In genomic region chr19:6260912-6261636, GRCh38 we compare ENCODE assay signal across 8 cellular contexts. TPM values are rescaled to one million over a fixed set of nuclear protein-coding genes. Genes with fewer than 3 reads are reported as not detected.
DNase-seq lines count a peak whose midpoint lies in the region; ATAC-seq and TF ChIP-seq lines count a peak whose summit lies in the region.

No MANE protein-coding gene starts in this region.

- H3K27me3 ChIP-seq in PC-9 (ENCODE audit: insufficient read depth, low read depth) = no peaks in the 10 kb centered on the region

- no peaks in the 10 kb centered on the region for H3K9me3 Mint-ChIP-seq in neural crest cell

- H3K36me3 ChIP-seq in PC-9 (ENCODE audit: low read depth) = no peaks in the 10 kb centered on the region

- POLR2A ChIA-PET in PC-9 (lab: Charles Lee; ENCODE audit: unreplicated experiment) = no interaction called here

- TF ChIP-seq CTCF in PC-9 (conservative IDR thresholded peaks at IDR 0.05) = peak; percentile 61
- TF ChIP-seq CTCF in choroid plexus epithelial cell (conservative IDR thresholded peaks at IDR 0.05; ENCODE audit: low read depth, low read length) = peak; percentile 76
- peak; percentile 61 for TF ChIP-seq CTCF in neural crest cell (conservative IDR thresholded peaks at IDR 0.05)

- no peak overlapping the region for H3K4me2 ChIP-seq in PC-9

- no peak overlapping the region for H3K27ac ChIP-seq in PC-9

- no peaks in the 10 kb centered on the region for H3F3A ChIP-seq in PC-9 (ENCODE audit: insufficient read depth, low read depth)

- BruUV-seq in PC-9 (replicated peaks; lab: Mats Ljungman, UMichigan) = no TSS peak

- CTCF ChIA-PET in PC-9 (lab: Charles Lee) = interaction anchor here (0.6 kb wide), 1 partner anchor 136 kb away, joined by 4 read pairs; no protein-coding TSS in a partner anchor

- H3K4me1 ChIP-seq in PC-9 (replicated peaks; ENCODE audit: insufficient read depth) = no peaks in the 10 kb centered on the region

- H3K36me3 Mint-ChIP-seq in neural crest cell (ENCODE audit: low read depth) = no peaks in the 10 kb centered on the region

- no peaks in the 10 kb centered on the region for H3K9me3 ChIP-seq in PC-9 (ENCODE audit: insufficient read depth, low read depth)

- no peaks in the 10 kb centered on the region for H4K20me1 ChIP-seq in PC-9 (ENCODE audit: insufficient read depth)

- intact Hi-C loops in PC-9 (cut with micrococcal nuclease; ENCODE audit: unreplicated experiment) = no loop called here

- H3K4me3 Mint-ChIP-seq in neural crest cell = no peak overlapping the region

- no peaks in the 10 kb centered on the region for H3K79me2 ChIP-seq in PC-9 (ENCODE audit: low read depth)

- H2AFZ ChIP-seq in PC-9 = no peak overlapping the region

- no peak for ATAC-seq in HG02981 (IDR thresholded peaks at IDR 0.05; ENCODE audit: unreplicated experiment)
- ATAC-seq in GM18498 (IDR thresholded peaks at IDR 0.05; ENCODE audit: unreplicated experiment) = no peak

- no peak overlapping the region for H3K27ac Mint-ChIP-seq in neural crest cell (ENCODE audit: unreplicated experiment)

- H3K4me3 ChIP-seq in PC-9 (no peak overlapping the region), choroid plexus epithelial cell (ENCODE audit: low read depth, low read length) (no peak overlapping the region)

- no peaks in the 10 kb centered on the region for H3K9me2 ChIP-seq in PC-9 (ENCODE audit: insufficient read depth)

- peaks cover 5% of the 10 kb centered on the region for H3K4me1 Mint-ChIP-seq in neural crest cell

- DNase-seq in DMS 273 (lab: John Stamatoyannopoulos, UW; ENCODE audit: unreplicated experiment) = peak; percentile 60
- no peak for DNase-seq in DMS 273 treated with DMSO at 0.1 percent for 48 hours (lab: John Stamatoyannopoulos, UW)
- DNase-seq in PC-9 = peak in 1 of 2 experiments; percentile 7
- peak; percentile 52 for DNase-seq in choroid plexus epithelial cell (ENCODE audit: low read depth)
- DNase-seq in neural crest cell (ENCODE audit: low read depth, low spot score) = peak; percentile 41
- DNase-seq in NCI-H524 treated with DMSO at 0.1 percent for 48 hours (lab: John Stamatoyannopoulos, UW) = no peak

- H3K27me3 Mint-ChIP-seq in neural crest cell (ENCODE audit: low read depth) = no peaks in the 10 kb centered on the region

RNA-seq across cellular contexts. Expression of gene MLLT1, which starts 18.7 kb away (rescaled TPM):
- total RNA-seq in PC-9 (2021) (36.8 and 44.2 TPM in 2 replicates), neural crest cell (86.4 and 96.5 TPM in 2 replicates)

Comparison
In these comparisons a context has a peak if more than half of its experiments do, and no peak if none do; other contexts are left out.
1. DNase-seq: peak in DMS 273 (single experiment), choroid plexus epithelial cell (single experiment) and neural crest cell (single experiment); none in DMS 273 treated with DMSO at 0.1 percent for 48 hours (single experiment) and NCI-H524 treated with DMSO at 0.1 percent for 48 hours (single experiment).
2. Peak in every context shown above with its lines, with median percentiles within 50 percentile points of each other: CTCF ChIP-seq.